Comparison of ENCODE assay signal across 6 cellular contexts in genomic region chr3:125948951-125949350, GRCh38. TPM values are rescaled to one million over a fixed set of nuclear protein-coding genes. Genes with fewer than 3 reads are reported as not detected.
"Had no signal": no experiment of that assay in that cellular context is flagged by ENCODE, and none has a peak within 500 bp of the region (broad histone marks: within the 10 kb centered on the region; RNA-seq: fewer than 3 reads in every experiment).

No MANE protein-coding gene starts in this region.

RNA-seq across cellular contexts. Expression of gene ROPN1B, which starts 20.0 kb away (rescaled TPM):
- total RNA-seq: activated CD8-positive, alpha-beta T cell treated with anti-CD3 and anti-CD28 coated beads for 36 hours; esophagus squamous epithelium; gastroesophageal sphincter; kidney; natural killer cell; transverse colon had no signal
